In the genomic region with DNA sequence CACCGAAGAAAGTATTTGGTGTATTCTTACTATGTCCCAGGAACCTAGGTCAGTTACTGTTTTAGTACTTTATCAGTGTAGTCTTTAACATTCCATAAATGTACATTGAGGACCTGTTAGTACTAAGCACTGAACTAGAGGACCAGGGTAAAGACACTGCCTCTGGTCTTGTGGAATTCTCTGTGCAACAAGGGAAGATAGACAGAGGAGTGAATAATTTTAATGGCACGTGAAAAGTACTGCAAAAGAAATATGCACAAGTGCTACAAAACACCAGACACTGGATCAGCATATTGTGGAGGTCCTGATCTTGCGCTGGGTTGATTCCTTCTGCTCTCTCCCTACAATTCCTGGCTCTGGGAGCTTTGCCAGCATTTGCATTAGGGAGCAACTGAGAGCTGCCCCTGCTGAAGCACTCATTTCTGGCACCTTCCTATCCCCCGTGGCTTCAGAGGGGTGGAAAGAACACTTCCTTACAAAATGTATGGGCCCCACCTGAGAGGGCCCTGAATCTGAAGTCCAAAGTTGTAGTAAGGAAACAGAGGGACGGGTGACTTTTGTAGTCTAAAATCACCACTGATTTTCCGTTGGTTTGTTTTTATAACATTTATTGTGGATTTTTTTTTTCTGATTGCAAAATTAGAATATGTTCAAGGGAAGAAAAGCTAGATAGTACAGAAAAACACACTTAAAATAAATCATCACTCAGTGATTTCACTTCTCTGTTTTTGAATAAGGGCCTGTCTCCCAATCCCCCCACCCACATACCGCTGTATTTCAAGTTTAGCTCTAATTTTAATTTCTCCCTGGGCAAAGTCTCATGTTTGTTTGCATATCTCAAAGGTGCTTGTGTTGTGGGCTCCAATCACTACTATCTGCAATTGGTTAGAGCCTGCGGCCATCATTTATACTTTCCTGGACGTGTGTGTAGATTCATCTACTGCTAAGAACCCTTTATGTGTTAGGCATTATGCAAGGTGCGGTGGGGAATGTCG, we compare ENCODE assay signal across 1 cellular context.
TF ChIP-seq lines count a peak whose summit lies in the region.

No MANE protein-coding gene starts in this region.

TF ChIP-seq in GM12878, 131 proteins besides CTCF, POLR2A, EP300 and RAD21 (continues in another document):
- TF ChIP-seq SPI1 (IDR thresholded peaks at IDR 0.05; ENCODE audit: borderline replicate concordance, insufficient read depth, low read depth, low read length) (peak; percentile 73), BMI1 (IDR thresholded peaks at IDR 0.05; ENCODE audit: borderline replicate concordance) (peak; percentile 69; the same call in 1 of the 2 replicates), IKZF2 (IDR thresholded peaks at IDR 0.05) (peak; percentile 65 to 74), NFIC (IDR thresholded peaks at IDR 0.05; ENCODE audit: low read depth, low read length) (peak; percentile 25; the same call in 1 of the 2 replicates), HDAC6 (IDR thresholded peaks at IDR 0.05; ENCODE audit: unreplicated experiment) (no peak), NR2F1 (conservative IDR thresholded peaks at IDR 0.05) (0 out of 2 replicates have a peak, but pooled peaks have one; percentile 27), RCOR1 (conservative IDR thresholded peaks at IDR 0.05; ENCODE audit: low read depth, low read length) (no peak), MEF2A (IDR thresholded peaks at IDR 0.05; ENCODE audit: insufficient read depth, low read depth, low read length) (0 out of 2 replicates have a peak, but pooled peaks have one; percentile 59), CBX3 (IDR thresholded peaks at IDR 0.05; ENCODE audit: borderline replicate concordance, low read depth) (no peak), JUND (IDR thresholded peaks at IDR 0.05; ENCODE audit: low read depth, low read length) (no peak), BHLHE40 (IDR thresholded peaks at IDR 0.05; ENCODE audit: borderline replicate concordance in 1 of 2, low read depth in 2 of 2, low read length in 1 of 2) (peak; percentile 20 to 45; a peak in 1 of 4 replicates), EED (IDR thresholded peaks at IDR 0.05; ENCODE audit: low read depth) (peak; percentile 40; the same call in 1 of the 2 replicates), BCL11A (IDR thresholded peaks at IDR 0.05; ENCODE audit: low read depth, low read length) (0 out of 2 replicates have a peak, but pooled peaks have one; percentile 42), TCF3 (IDR thresholded peaks at IDR 0.05; ENCODE audit: borderline replicate concordance, insufficient read depth, low read depth, low read length) (no peak), HCFC1 (IDR thresholded peaks at IDR 0.05; ENCODE audit: low read length) (no peak), RUNX3 (IDR thresholded peaks at IDR 0.05; ENCODE audit: low read length) (peak; percentile 47; the same call in 1 of the 2 replicates), ZZZ3 (IDR thresholded peaks at IDR 0.05; ENCODE audit: control insufficient read depth, insufficient read length, low read depth) (no peak)
- TF ChIP-seq, protein P1, sequence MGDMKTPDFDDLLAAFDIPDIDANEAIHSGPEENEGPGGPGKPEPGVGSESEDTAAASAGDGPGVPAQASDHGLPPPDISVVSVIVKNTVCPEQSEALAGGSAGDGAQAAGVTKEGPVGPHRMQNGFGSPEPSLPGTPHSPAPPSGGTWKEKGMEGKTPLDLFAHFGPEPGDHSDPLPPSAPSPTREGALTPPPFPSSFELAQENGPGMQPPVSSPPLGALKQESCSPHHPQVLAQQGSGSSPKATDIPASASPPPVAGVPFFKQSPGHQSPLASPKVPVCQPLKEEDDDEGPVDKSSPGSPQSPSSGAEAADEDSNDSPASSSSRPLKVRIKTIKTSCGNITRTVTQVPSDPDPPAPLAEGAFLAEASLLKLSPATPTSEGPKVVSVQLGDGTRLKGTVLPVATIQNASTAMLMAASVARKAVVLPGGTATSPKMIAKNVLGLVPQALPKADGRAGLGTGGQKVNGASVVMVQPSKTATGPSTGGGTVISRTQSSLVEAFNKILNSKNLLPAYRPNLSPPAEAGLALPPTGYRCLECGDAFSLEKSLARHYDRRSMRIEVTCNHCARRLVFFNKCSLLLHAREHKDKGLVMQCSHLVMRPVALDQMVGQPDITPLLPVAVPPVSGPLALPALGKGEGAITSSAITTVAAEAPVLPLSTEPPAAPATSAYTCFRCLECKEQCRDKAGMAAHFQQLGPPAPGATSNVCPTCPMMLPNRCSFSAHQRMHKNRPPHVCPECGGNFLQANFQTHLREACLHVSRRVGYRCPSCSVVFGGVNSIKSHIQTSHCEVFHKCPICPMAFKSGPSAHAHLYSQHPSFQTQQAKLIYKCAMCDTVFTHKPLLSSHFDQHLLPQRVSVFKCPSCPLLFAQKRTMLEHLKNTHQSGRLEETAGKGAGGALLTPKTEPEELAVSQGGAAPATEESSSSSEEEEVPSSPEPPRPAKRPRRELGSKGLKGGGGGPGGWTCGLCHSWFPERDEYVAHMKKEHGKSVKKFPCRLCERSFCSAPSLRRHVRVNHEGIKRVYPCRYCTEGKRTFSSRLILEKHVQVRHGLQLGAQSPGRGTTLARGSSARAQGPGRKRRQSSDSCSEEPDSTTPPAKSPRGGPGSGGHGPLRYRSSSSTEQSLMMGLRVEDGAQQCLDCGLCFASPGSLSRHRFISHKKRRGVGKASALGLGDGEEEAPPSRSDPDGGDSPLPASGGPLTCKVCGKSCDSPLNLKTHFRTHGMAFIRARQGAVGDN (IDR thresholded peaks at IDR 0.05) = peak; percentile 47; the same call in 1 of the 2 replicates
- TF ChIP-seq, protein P2, sequence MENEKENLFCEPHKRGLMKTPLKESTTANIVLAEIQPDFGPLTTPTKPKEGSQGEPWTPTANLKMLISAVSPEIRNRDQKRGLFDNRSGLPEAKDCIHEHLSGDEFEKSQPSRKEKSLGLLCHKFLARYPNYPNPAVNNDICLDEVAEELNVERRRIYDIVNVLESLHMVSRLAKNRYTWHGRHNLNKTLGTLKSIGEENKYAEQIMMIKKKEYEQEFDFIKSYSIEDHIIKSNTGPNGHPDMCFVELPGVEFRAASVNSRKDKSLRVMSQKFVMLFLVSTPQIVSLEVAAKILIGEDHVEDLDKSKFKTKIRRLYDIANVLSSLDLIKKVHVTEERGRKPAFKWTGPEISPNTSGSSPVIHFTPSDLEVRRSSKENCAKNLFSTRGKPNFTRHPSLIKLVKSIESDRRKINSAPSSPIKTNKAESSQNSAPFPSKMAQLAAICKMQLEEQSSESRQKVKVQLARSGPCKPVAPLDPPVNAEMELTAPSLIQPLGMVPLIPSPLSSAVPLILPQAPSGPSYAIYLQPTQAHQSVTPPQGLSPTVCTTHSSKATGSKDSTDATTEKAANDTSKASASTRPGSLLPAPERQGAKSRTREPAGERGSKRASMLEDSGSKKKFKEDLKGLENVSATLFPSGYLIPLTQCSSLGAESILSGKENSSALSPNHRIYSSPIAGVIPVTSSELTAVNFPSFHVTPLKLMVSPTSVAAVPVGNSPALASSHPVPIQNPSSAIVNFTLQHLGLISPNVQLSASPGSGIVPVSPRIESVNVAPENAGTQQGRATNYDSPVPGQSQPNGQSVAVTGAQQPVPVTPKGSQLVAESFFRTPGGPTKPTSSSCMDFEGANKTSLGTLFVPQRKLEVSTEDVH (IDR thresholded peaks at IDR 0.05; ENCODE audit: low read depth, partially characterized antibody) = no peak
- TF ChIP-seq, protein P3, sequence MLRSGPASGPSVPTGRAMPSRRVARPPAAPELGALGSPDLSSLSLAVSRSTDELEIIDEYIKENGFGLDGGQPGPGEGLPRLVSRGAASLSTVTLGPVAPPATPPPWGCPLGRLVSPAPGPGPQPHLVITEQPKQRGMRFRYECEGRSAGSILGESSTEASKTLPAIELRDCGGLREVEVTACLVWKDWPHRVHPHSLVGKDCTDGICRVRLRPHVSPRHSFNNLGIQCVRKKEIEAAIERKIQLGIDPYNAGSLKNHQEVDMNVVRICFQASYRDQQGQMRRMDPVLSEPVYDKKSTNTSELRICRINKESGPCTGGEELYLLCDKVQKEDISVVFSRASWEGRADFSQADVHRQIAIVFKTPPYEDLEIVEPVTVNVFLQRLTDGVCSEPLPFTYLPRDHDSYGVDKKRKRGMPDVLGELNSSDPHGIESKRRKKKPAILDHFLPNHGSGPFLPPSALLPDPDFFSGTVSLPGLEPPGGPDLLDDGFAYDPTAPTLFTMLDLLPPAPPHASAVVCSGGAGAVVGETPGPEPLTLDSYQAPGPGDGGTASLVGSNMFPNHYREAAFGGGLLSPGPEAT (IDR thresholded peaks at IDR 0.05; ENCODE audit: low read depth) = peak; percentile 73
- TF ChIP-seq, protein P4, sequence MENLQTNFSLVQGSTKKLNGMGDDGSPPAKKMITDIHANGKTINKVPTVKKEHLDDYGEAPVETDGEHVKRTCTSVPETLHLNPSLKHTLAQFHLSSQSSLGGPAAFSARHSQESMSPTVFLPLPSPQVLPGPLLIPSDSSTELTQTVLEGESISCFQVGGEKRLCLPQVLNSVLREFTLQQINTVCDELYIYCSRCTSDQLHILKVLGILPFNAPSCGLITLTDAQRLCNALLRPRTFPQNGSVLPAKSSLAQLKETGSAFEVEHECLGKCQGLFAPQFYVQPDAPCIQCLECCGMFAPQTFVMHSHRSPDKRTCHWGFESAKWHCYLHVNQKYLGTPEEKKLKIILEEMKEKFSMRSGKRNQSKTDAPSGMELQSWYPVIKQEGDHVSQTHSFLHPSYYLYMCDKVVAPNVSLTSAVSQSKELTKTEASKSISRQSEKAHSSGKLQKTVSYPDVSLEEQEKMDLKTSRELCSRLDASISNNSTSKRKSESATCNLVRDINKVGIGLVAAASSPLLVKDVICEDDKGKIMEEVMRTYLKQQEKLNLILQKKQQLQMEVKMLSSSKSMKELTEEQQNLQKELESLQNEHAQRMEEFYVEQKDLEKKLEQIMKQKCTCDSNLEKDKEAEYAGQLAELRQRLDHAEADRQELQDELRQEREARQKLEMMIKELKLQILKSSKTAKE (IDR thresholded peaks at IDR 0.05; ENCODE audit: low read depth, poor library complexity, severe bottlenecking) = peak; percentile 54
- TF ChIP-seq, protein P5, sequence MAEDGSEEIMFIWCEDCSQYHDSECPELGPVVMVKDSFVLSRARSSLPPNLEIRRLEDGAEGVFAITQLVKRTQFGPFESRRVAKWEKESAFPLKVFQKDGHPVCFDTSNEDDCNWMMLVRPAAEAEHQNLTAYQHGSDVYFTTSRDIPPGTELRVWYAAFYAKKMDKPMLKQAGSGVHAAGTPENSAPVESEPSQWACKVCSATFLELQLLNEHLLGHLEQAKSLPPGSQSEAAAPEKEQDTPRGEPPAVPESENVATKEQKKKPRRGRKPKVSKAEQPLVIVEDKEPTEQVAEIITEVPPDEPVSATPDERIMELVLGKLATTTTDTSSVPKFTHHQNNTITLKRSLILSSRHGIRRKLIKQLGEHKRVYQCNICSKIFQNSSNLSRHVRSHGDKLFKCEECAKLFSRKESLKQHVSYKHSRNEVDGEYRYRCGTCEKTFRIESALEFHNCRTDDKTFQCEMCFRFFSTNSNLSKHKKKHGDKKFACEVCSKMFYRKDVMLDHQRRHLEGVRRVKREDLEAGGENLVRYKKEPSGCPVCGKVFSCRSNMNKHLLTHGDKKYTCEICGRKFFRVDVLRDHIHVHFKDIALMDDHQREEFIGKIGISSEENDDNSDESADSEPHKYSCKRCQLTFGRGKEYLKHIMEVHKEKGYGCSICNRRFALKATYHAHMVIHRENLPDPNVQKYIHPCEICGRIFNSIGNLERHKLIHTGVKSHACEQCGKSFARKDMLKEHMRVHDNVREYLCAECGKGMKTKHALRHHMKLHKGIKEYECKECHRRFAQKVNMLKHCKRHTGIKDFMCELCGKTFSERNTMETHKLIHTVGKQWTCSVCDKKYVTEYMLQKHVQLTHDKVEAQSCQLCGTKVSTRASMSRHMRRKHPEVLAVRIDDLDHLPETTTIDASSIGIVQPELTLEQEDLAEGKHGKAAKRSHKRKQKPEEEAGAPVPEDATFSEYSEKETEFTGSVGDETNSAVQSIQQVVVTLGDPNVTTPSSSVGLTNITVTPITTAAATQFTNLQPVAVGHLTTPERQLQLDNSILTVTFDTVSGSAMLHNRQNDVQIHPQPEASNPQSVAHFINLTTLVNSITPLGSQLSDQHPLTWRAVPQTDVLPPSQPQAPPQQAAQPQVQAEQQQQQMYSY (CRISPR knock-in tag; IDR thresholded peaks at IDR 0.05) = no peak
- TF ChIP-seq, protein P6, sequence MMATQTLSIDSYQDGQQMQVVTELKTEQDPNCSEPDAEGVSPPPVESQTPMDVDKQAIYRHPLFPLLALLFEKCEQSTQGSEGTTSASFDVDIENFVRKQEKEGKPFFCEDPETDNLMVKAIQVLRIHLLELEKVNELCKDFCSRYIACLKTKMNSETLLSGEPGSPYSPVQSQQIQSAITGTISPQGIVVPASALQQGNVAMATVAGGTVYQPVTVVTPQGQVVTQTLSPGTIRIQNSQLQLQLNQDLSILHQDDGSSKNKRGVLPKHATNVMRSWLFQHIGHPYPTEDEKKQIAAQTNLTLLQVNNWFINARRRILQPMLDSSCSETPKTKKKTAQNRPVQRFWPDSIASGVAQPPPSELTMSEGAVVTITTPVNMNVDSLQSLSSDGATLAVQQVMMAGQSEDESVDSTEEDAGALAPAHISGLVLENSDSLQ (IDR thresholded peaks at IDR 0.05) = no peak
- TF ChIP-seq, protein P7, sequence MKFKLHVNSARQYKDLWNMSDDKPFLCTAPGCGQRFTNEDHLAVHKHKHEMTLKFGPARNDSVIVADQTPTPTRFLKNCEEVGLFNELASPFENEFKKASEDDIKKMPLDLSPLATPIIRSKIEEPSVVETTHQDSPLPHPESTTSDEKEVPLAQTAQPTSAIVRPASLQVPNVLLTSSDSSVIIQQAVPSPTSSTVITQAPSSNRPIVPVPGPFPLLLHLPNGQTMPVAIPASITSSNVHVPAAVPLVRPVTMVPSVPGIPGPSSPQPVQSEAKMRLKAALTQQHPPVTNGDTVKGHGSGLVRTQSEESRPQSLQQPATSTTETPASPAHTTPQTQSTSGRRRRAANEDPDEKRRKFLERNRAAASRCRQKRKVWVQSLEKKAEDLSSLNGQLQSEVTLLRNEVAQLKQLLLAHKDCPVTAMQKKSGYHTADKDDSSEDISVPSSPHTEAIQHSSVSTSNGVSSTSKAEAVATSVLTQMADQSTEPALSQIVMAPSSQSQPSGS (IDR thresholded peaks at IDR 0.05; ENCODE audit: low read length) = no peak; the same call in 1 of the 2 replicates
- TF ChIP-seq, protein P8, sequence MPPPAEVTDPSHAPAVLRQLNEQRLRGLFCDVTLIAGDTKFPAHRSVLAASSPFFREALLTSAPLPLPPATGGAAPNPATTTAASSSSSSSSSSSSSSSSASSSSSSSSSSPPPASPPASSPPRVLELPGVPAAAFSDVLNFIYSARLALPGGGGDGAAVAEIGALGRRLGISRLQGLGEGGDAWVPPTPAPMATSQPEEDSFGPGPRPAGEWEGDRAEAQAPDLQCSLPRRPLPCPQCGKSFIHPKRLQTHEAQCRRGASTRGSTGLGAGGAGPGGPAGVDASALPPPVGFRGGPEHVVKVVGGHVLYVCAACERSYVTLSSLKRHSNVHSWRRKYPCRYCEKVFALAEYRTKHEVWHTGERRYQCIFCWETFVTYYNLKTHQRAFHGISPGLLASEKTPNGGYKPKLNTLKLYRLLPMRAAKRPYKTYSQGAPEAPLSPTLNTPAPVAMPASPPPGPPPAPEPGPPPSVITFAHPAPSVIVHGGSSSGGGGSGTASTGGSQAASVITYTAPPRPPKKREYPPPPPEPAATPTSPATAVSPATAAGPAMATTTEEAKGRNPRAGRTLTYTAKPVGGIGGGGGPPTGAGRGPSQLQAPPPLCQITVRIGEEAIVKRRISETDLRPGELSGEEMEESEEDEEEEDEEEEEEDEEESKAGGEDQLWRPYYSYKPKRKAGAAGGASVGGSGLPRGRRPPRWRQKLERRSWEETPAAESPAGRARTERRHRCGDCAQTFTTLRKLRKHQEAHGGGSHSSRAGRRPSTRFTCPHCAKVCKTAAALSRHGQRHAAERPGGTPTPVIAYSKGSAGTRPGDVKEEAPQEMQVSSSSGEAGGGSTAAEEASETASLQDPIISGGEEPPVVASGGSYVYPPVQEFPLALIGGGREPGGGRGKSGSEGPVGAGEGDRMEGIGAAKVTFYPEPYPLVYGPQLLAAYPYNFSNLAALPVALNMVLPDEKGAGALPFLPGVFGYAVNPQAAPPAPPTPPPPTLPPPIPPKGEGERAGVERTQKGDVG (CRISPR knock-in tag; IDR thresholded peaks at IDR 0.05) = no peak
